8 cellular contexts compared by ENCODE assay signal in genomic region chr6:80094017-80094416, GRCh38. TPM values are rescaled to one million over a fixed set of nuclear protein-coding genes. Genes with fewer than 3 reads are reported as not detected.
DNase-seq lines count a peak whose midpoint lies in the region; ATAC-seq, FAIRE-seq and TF ChIP-seq lines count a peak whose summit lies in the region.

No MANE protein-coding gene starts in this region.

- in situ Hi-C loops in GM13977 (cut with MboI; ENCODE audit: low pct_unique_long_range_greater_than_20kb, low sequenced_read_pairs, unreplicated experiment): no loop called here

- TF ChIP-seq CTCF in GM13977 (IDR thresholded peaks at IDR 0.05; ENCODE audit: extremely low read depth, insufficient read depth, missing control alignments) (peak; percentile 57), LNCaP clone FGC (IDR thresholded peaks at IDR 0.05; ENCODE audit: control insufficient read depth, extremely low read depth, insufficient read depth) (peak; percentile 48), right lobe of liver (IDR thresholded peaks at IDR 0.05) (peak; percentile 49 to 63 (median 60))

- DNase-seq in AG20443 (ENCODE audit: low spot score) (peak; percentile 37), GM13977 (ENCODE audit: low spot score) (no peak), LNCaP clone FGC (ENCODE audit: low read depth) (no peak), astrocyte of the hippocampus (ENCODE audit: low read depth, low spot score) (peak; percentile 43), right lobe of liver (no peak), anterior cingulate cortex (lab: John Stamatoyannopoulos, UW) (no peak), GM12891 (ENCODE audit: insufficient read length, low spot score) (no peak)

- H3K27me3 ChIP-seq in right lobe of liver: no peaks in the 10 kb centered on the region

- H3K4me3 ChIP-seq in LNCaP clone FGC (ENCODE audit: low read depth, low read length) (no peak overlapping the region), right lobe of liver (no peak overlapping the region)

- no peaks in the 10 kb centered on the region for H3K4me1 ChIP-seq in right lobe of liver

- no peaks in the 10 kb centered on the region for H3K36me3 ChIP-seq in right lobe of liver

- no peaks in the 10 kb centered on the region for H3K9me3 ChIP-seq in right lobe of liver

- no peak for TF ChIP-seq POLR2A in right lobe of liver (IDR thresholded peaks at IDR 0.05)
- no peak for TF ChIP-seq POLR2A in GM12891 (IDR thresholded peaks at IDR 0.05; ENCODE audit: low read depth, low read length)

- no peak overlapping the region for H3K27ac ChIP-seq in right lobe of liver

- 0% methylated on average over 2 of the region's 2 CpGs for whole genome bisulfite sequencing in right lobe of liver (ENCODE audit: insufficient coverage, low coverage, low lambda C conversion rate, missing lambda C conversion rate)

- no peak for FAIRE-seq in GM12891 (lab: Jason Lieb, UNC)

- intact Hi-C loops in right lobe of liver (cut with DNase I): loop anchor here in 1 of 2 donors (10.0 kb wide), 1 partner anchor 139 kb away; no protein-coding TSS in a partner anchor

- peak; percentile 52 to 69 (median 62) for ATAC-seq in right lobe of liver
- no peak for ATAC-seq in GM19467 (IDR thresholded peaks at IDR 0.05; ENCODE audit: unreplicated experiment)

TF ChIP-seq in GM12891, 5 proteins besides CTCF, POLR2A, EP300 and RAD21:
- no peak for TF ChIP-seq SPI1 (IDR thresholded peaks at IDR 0.05; ENCODE audit: low read depth, low read length)
- no peak for TF ChIP-seq TAF1 (IDR thresholded peaks at IDR 0.05; ENCODE audit: low read depth, low read length)
- no peak for TF ChIP-seq POU2F2 (IDR thresholded peaks at IDR 0.05; ENCODE audit: low read depth, low read length)
- TF ChIP-seq POLR2AphosphoS5 (IDR thresholded peaks at IDR 0.05; ENCODE audit: low read depth, low read length): no peak
- TF ChIP-seq PAX5 (IDR thresholded peaks at IDR 0.05; ENCODE audit: insufficient read depth, low read length, severe bottlenecking): no peak

RNA-seq across cellular contexts. Expression of gene BCKDHB, which starts 12.5 kb away (rescaled TPM):
- total RNA-seq in right lobe of liver: 10 to 100 TPM; 22.1 to 57.2 (median 43.9) TPM
- 16.9 TPM for polyA plus RNA-seq in GM12891 (2012; ENCODE audit: low read depth, missing spikeins)

Comparison
In these comparisons a context has a peak if more than half of its experiments do, and no peak if none do; other contexts are left out.
1. DNase-seq: peak in AG20443 (single experiment) and astrocyte of the hippocampus (single experiment); none in GM13977 (single experiment), LNCaP clone FGC (single experiment), right lobe of liver (0 of 3), anterior cingulate cortex (0 of 58) and GM12891 (single experiment).
2. Peak in every context shown above with its lines, with median percentiles within 50 percentile points of each other: CTCF ChIP-seq.